Comparison of ENCODE assay signal across 1 cellular context in the genomic region with DNA sequence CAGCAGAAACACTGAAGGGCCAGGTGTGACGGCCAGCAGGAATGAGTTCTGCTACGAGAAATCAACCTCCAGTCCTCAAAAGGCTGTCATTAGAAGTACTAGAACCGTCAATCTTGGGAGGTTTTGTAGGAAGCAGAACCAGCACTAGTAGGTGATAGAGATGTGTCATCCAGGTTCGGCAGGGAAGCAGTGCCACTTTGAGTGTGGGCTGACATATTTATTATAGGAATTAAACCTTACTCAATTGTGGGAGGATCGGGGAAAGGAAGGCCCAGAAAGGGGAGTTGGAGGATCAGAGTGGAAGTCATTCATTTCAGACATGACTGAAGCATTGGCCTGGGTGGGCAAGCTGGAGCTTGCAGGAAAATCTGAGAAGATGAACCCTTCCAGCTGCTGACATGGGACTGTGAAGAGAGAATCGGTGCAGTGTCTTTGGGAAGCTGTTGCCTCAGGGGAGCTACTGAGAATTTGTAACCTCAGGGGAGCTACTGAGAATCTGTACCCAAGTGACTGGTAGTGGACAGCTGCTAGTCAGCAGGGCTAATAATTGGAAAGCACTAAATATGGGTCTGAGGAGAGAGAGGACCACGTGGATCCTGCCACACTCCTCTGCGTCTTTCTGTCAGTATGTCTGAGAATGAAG.
A peak's percentile ranks its signal among the peaks of the same experiment; 100 is the strongest.
TF ChIP-seq lines count a peak whose summit lies in the region.

No MANE protein-coding gene starts in this region.

TF ChIP-seq in GM12878, 131 proteins besides CTCF, POLR2A, EP300 and RAD21 (continued from another document):
- TF ChIP-seq MEF2B (IDR thresholded peaks at IDR 0.05; ENCODE audit: partially characterized antibody, poor library complexity, severe bottlenecking) (peak; percentile 72), EZH2 (IDR thresholded peaks at IDR 0.05; ENCODE audit: borderline replicate concordance, control insufficient read depth, low read depth, low read length) (no peak), ZBED1 (IDR thresholded peaks at IDR 0.05; ENCODE audit: borderline replicate concordance) (no peak), EGR1 (IDR thresholded peaks at IDR 0.05; ENCODE audit: borderline replicate concordance in 1 of 2, low read depth in 2 of 2, low read length in 2 of 2) (no peak)
- TF ChIP-seq, protein P1, sequence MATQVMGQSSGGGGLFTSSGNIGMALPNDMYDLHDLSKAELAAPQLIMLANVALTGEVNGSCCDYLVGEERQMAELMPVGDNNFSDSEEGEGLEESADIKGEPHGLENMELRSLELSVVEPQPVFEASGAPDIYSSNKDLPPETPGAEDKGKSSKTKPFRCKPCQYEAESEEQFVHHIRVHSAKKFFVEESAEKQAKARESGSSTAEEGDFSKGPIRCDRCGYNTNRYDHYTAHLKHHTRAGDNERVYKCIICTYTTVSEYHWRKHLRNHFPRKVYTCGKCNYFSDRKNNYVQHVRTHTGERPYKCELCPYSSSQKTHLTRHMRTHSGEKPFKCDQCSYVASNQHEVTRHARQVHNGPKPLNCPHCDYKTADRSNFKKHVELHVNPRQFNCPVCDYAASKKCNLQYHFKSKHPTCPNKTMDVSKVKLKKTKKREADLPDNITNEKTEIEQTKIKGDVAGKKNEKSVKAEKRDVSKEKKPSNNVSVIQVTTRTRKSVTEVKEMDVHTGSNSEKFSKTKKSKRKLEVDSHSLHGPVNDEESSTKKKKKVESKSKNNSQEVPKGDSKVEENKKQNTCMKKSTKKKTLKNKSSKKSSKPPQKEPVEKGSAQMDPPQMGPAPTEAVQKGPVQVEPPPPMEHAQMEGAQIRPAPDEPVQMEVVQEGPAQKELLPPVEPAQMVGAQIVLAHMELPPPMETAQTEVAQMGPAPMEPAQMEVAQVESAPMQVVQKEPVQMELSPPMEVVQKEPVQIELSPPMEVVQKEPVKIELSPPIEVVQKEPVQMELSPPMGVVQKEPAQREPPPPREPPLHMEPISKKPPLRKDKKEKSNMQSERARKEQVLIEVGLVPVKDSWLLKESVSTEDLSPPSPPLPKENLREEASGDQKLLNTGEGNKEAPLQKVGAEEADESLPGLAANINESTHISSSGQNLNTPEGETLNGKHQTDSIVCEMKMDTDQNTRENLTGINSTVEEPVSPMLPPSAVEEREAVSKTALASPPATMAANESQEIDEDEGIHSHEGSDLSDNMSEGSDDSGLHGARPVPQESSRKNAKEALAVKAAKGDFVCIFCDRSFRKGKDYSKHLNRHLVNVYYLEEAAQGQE (IDR thresholded peaks at IDR 0.05; ENCODE audit: low read depth, low read length), result no peak
